In genomic region chrX:65828599-65828998, GRCh38 we compare ENCODE assay signal across 19 cellular contexts.
"Had no signal": no experiment of that assay in that cellular context is flagged by ENCODE, and none has a peak within 500 bp of the region (broad histone marks: within the 10 kb centered on the region; RNA-seq: fewer than 3 reads in every experiment).

No MANE protein-coding gene starts in this region.

- H3K4me1 Mint-ChIP-seq: mesothelial cell of epicardium; naive B cell; natural killer cell; stimulated activated memory B cell treated with anti-CD40 and anti-IgM and Interleukin-4, amounts not matched to agents 10 μg/mL and 1 μg/mL and 100 μg/mL, for 72 hours; stimulated activated naive CD8-positive, alpha-beta T cell treated with anti-CD3 and anti-CD28 coated beads, Interleukin-15, amount 100 ng/mL, for 72 hours had no signal

- H3K27me3 Mint-ChIP-seq: naive B cell; progenitor cell of endocrine pancreas; stimulated activated memory B cell treated with anti-CD40 and anti-IgM and Interleukin-4, amounts not matched to agents 10 μg/mL and 1 μg/mL and 100 μg/mL, for 72 hours; stimulated activated naive CD8-positive, alpha-beta T cell treated with anti-CD3 and anti-CD28 coated beads, Interleukin-15, amount 100 ng/mL, for 72 hours; type B pancreatic cell had no signal

- H3K27ac Mint-ChIP-seq: mesothelial cell of epicardium; natural killer cell; progenitor cell of endocrine pancreas; stimulated activated memory B cell treated with anti-CD40 and anti-IgM and Interleukin-4, amounts not matched to agents 10 μg/mL and 1 μg/mL and 100 μg/mL, for 72 hours; stimulated activated naive CD8-positive, alpha-beta T cell treated with anti-CD3 and anti-CD28 coated beads, Interleukin-15, amount 100 ng/mL, for 72 hours; type B pancreatic cell had no signal

- DNase-seq: hypothalamus; islet precursor cell; left ventricle myocardium inferior; naive B cell; natural killer cell; ovary; right lobe of liver; stimulated activated CD4-positive, alpha-beta T cell treated with anti-CD3 and anti-CD28 coated beads, Interleukin-1b, Interleukin-23, amount 100 ng/mL, for 48 hours; stimulated activated CD4-positive, alpha-beta T cell treated with anti-CD3 and anti-CD28 coated beads, Interleukin-2, amount 100 ng/mL, for 48 hours; stimulated activated CD4-positive, alpha-beta T cell treated with anti-CD3 and anti-CD28 coated beads, Interleukin-4, amount 100 ng/mL, for 4 hours; stimulated activated CD8-positive, alpha-beta memory T cell treated with anti-CD3 and anti-CD28 coated beads, Interleukin-4, amount 100 ng/mL, for 48 hours; stimulated activated naive CD4-positive, alpha-beta T cell treated with Interleukin-2 at 50 U/mL for 16 hours; stimulated activated naive CD8-positive, alpha-beta T cell treated with anti-CD3 and anti-CD28 coated beads, Interleukin-15, amount 100 ng/mL, for 72 hours; substantia nigra; uterus had no signal

- H3K4me3 Mint-ChIP-seq: mesothelial cell of epicardium; naive B cell; natural killer cell; stimulated activated memory B cell treated with anti-CD40 and anti-IgM and Interleukin-4, amounts not matched to agents 10 μg/mL and 1 μg/mL and 100 μg/mL, for 72 hours; stimulated activated naive CD8-positive, alpha-beta T cell treated with anti-CD3 and anti-CD28 coated beads, Interleukin-15, amount 100 ng/mL, for 72 hours; type B pancreatic cell had no signal

- H3K36me3 Mint-ChIP-seq: mesothelial cell of epicardium; natural killer cell; stimulated activated memory B cell treated with anti-CD40 and anti-IgM and Interleukin-4, amounts not matched to agents 10 μg/mL and 1 μg/mL and 100 μg/mL, for 72 hours; type B pancreatic cell had no signal

- ATAC-seq: natural killer cell; right lobe of liver; stimulated activated memory B cell treated with anti-CD40 and anti-IgM and Interleukin-4, amounts not matched to agents 10 μg/mL and 1 μg/mL and 100 μg/mL, for 72 hours; stimulated activated naive CD8-positive, alpha-beta T cell treated with anti-CD3 and anti-CD28 coated beads, Interleukin-15, amount 100 ng/mL, for 72 hours had no signal

- H3K9me3 Mint-ChIP-seq: natural killer cell; stimulated activated naive CD8-positive, alpha-beta T cell treated with anti-CD3 and anti-CD28 coated beads, Interleukin-15, amount 100 ng/mL, for 72 hours; type B pancreatic cell had no signal
